Comparison of ENCODE assay signal across 1 cellular context in genomic region chr1:75785964-75786853, GRCh38.
TF ChIP-seq lines count a peak whose summit lies in the region.

RABGGTB (plus strand) TSS chr1:75786256; CDS start chr1:75786272, 16 bp downstream.

TF ChIP-seq in HepG2, 621 proteins besides CTCF, POLR2A, EP300 and RAD21 (continued from another document and continues in another):
- TF ChIP-seq GMEB1 (CRISPR knock-in tag; IDR thresholded peaks at IDR 0.05; ENCODE audit: borderline replicate concordance) (peak; percentile 68; the same call in 1 of the 2 replicates), AHR (CRISPR knock-in tag; IDR thresholded peaks at IDR 0.05) (peak; percentile 61; the same call in 1 of the 2 replicates), ERF (CRISPR knock-in tag; IDR thresholded peaks at IDR 0.05) (peak; percentile 86; the same call in 1 of the 2 replicates), SKI (IDR thresholded peaks at IDR 0.05; ENCODE audit: partially characterized antibody) (no peak), MED1 (CRISPR knock-in tag; IDR thresholded peaks at IDR 0.05) (peak; percentile 71), ZNF841 (CRISPR knock-in tag; IDR thresholded peaks at IDR 0.05; ENCODE audit: borderline replicate concordance) (no peak), SMYD3 (CRISPR knock-in tag; IDR thresholded peaks at IDR 0.05) (0 out of 2 replicates have a peak, but pooled peaks have one; percentile 44), SAP130 (CRISPR knock-in tag; IDR thresholded peaks at IDR 0.05; ENCODE audit: low read depth) (peak; percentile 94), ZGPAT (CRISPR knock-in tag; IDR thresholded peaks at IDR 0.05) (peak; percentile 63; the same call in 1 of the 2 replicates), REPIN1 (CRISPR knock-in tag; IDR thresholded peaks at IDR 0.05; ENCODE audit: borderline replicate concordance, low read depth) (peak; percentile 92; the same call in 1 of the 2 replicates), ZNF614 (CRISPR knock-in tag; IDR thresholded peaks at IDR 0.05; ENCODE audit: borderline replicate concordance) (peak; percentile 74; the same call in 1 of the 2 replicates), NFYB (CRISPR knock-in tag; IDR thresholded peaks at IDR 0.05) (no peak), HINFP (CRISPR knock-in tag; IDR thresholded peaks at IDR 0.05; ENCODE audit: low read depth) (peak; percentile 71), SRSF9 (IDR thresholded peaks at IDR 0.05; ENCODE audit: borderline replicate concordance, insufficient read depth, low read depth, low read length, poor library complexity, severe bottlenecking) (no peak), KIAA2018 (CRISPR knock-in tag; IDR thresholded peaks at IDR 0.05; ENCODE audit: borderline replicate concordance) (no peak), E2F1 (CRISPR knock-in tag; IDR thresholded peaks at IDR 0.05) (peak; percentile 51; the same call in 1 of the 2 replicates), TP53 (CRISPR knock-in tag; conservative IDR thresholded peaks at IDR 0.05) (0 out of 2 replicates have a peak, but pooled peaks have one; percentile 61), MYC (CRISPR knock-in tag; IDR thresholded peaks at IDR 0.05; ENCODE audit: borderline replicate concordance) (peak; percentile 100), DR1 (CRISPR knock-in tag; IDR thresholded peaks at IDR 0.05) (peak; percentile 96), MED8 (CRISPR knock-in tag; IDR thresholded peaks at IDR 0.05; ENCODE audit: insufficient replicate concordance) (no peak), YY1 (IDR thresholded peaks at IDR 0.05; ENCODE audit: insufficient read depth, insufficient replicate concordance, low read depth, low read length) (peak; percentile 40), ZNF563 (CRISPR knock-in tag; IDR thresholded peaks at IDR 0.05) (no peak; the same call in 1 of the 2 replicates), DDIT3 (CRISPR knock-in tag; IDR thresholded peaks at IDR 0.05) (0 out of 2 replicates have a peak, but pooled peaks have one; percentile 30), MAZ (IDR thresholded peaks at IDR 0.05; ENCODE audit: borderline replicate concordance, low read depth, low read length) (peak; percentile 62; the same call in 1 of the 2 replicates), MAZ (CRISPR knock-in tag; IDR thresholded peaks at IDR 0.05; ENCODE audit: low read depth) (no peak; the same call in 1 of the 2 replicates), SNAI1 (CRISPR knock-in tag; IDR thresholded peaks at IDR 0.05; ENCODE audit: borderline replicate concordance) (0 out of 2 replicates have a peak, but pooled peaks have one; percentile 16), ZNF83 (CRISPR knock-in tag; IDR thresholded peaks at IDR 0.05; ENCODE audit: borderline replicate concordance) (peak; percentile 81; the same call in 1 of the 2 replicates), PHF21A (CRISPR knock-in tag; IDR thresholded peaks at IDR 0.05) (peak; percentile 38; the same call in 1 of the 2 replicates), ZKSCAN1 (IDR thresholded peaks at IDR 0.05; ENCODE audit: low read length) (0 out of 2 replicates have a peak, but pooled peaks have one; percentile 47), ZNF691 (CRISPR knock-in tag; IDR thresholded peaks at IDR 0.05; ENCODE audit: borderline replicate concordance, low read depth) (peak; percentile 62; the same call in 1 of the 2 replicates), PATZ1 (CRISPR knock-in tag; IDR thresholded peaks at IDR 0.05) (0 out of 2 replicates have a peak, but pooled peaks have one; percentile 22), ZNF766 (CRISPR knock-in tag; IDR thresholded peaks at IDR 0.05; ENCODE audit: borderline replicate concordance) (peak; percentile 50; the same call in 1 of the 2 replicates), ARID5B (CRISPR knock-in tag; IDR thresholded peaks at IDR 0.05) (0 out of 2 replicates have a peak, but pooled peaks have one; percentile 10)
